In the genomic region with DNA sequence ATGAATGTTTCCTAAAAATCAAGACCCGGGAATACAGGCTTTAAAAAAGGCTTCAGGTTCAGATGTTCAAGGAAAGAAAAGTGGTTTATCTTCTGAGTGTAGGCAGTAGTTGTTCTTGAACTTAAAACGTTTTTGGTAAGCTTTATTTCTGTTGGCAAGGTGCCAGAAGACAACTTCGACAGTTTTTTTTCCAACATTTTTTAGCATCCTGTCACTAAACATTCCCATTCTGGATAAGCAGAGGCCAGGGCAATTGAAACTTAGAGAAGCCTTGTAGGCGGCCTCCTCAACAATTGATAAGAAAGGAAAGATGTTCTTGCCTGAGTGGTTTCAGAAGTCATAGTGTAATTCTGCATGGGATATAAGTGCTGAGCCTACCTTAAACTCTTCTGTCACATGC, we compare ENCODE assay signal across 23 cellular contexts.
DNase-seq lines count a peak whose midpoint lies in the region; ATAC-seq and TF ChIP-seq lines count a peak whose summit lies in the region.
"Had no signal": no experiment of that assay in that cellular context is flagged by ENCODE, and none has a peak within 500 bp of the region (broad histone marks: within the 10 kb centered on the region; RNA-seq: fewer than 3 reads in every experiment).

No MANE protein-coding gene starts in this region.

- no peak overlapping the region for H2AFZ ChIP-seq in mammary epithelial cell (ENCODE audit: low read depth, low read length)

- POLR2A ChIA-PET in MCF 10A (lab: Yijun Ruan, JAX): interaction anchor here (0.6 to 0.7 kb wide), 3 partner anchors 44 to 403 kb away, joined by 3 to 4 read pairs (median 4); no protein-coding TSS in a partner anchor

- dilution Hi-C loops in mammary epithelial cell (cut with HindIII; ENCODE audit: low sequenced_read_pairs): no loop called here

- H3K9me3 Mint-ChIP-seq in MCF 10A (ENCODE audit: unreplicated experiment): no peaks in the 10 kb centered on the region
- H3K9me3 Mint-ChIP-seq: activated CD4-positive, alpha-beta memory T cell treated with anti-CD3 and anti-CD28 coated beads, Interleukin-2, amount 10 ng/mL, durations not matched to agents 7 days and 5 days; activated naive CD4-positive, alpha-beta T cell treated with anti-CD3 and anti-CD28 coated beads for 36 hours had no signal

- DNase-seq in MCF 10A (ENCODE audit: unreplicated experiment): peak; percentile 4
- DNase-seq in mammary epithelial cell: no peak
- DNase-seq in adipocyte (ENCODE audit: low read depth): peak; percentile 26
- DNase-seq in fibroblast of the aortic adventitia (ENCODE audit: low read depth): peak; percentile 73
- DNase-seq in tibial artery: no peak
- DNase-seq in activated effector memory CD4-positive, alpha-beta T cell treated with Interleukin-2 at 50 U/mL for 16 hours: no peak
- no peak for DNase-seq in NCI-H146 (lab: John Stamatoyannopoulos, UW)
- DNase-seq: activated CD4-positive, alpha-beta memory T cell treated with anti-CD3 and anti-CD28 coated beads, Interleukin-2, amount 10 ng/mL, durations not matched to agents 7 days and 5 days; activated naive CD4-positive, alpha-beta T cell treated with anti-CD3 and anti-CD28 coated beads for 36 hours; left ventricle myocardium superior; NCI-H1930; NCI-H510A; Right ventricle myocardium superior; T-helper 1 cell; WERI-Rb-1 had no signal

- H3K4me2 ChIP-seq in mammary epithelial cell (ENCODE audit: insufficient read depth, low read depth, low read length): no peak overlapping the region
- H3K4me2 ChIP-seq: A549 had no signal

- 51% methylated on average over 4 of the region's 4 CpGs for WGBS in mammary epithelial cell (ENCODE audit: low coverage, missing lambda C conversion rate)
- WGBS in gastroesophageal sphincter (ENCODE audit: low coverage in 1 of 2), 2 donors: 37 to 38% methylated on average over 4 of the region's 4 CpGs

- no peak overlapping the region for H3K9ac ChIP-seq in mammary epithelial cell (ENCODE audit: insufficient read depth, low read length)
- H3K9ac ChIP-seq in adipocyte (ENCODE audit: low read length): no peak overlapping the region

- peaks cover 53% of the 10 kb centered on the region for H3K36me3 Mint-ChIP-seq in MCF 10A (ENCODE audit: insufficient read depth, unreplicated experiment)

- no peaks in the 10 kb centered on the region for H4K20me1 ChIP-seq in mammary epithelial cell (ENCODE audit: insufficient read depth, low read length)

- no peak overlapping the region for H3K27ac Mint-ChIP-seq in MCF 10A (ENCODE audit: low read depth, unreplicated experiment)
- H3K27ac Mint-ChIP-seq: activated CD4-positive, alpha-beta memory T cell treated with anti-CD3 and anti-CD28 coated beads, Interleukin-2, amount 10 ng/mL, durations not matched to agents 7 days and 5 days; activated naive CD4-positive, alpha-beta T cell treated with anti-CD3 and anti-CD28 coated beads for 36 hours had no signal

- no peak for TF ChIP-seq POLR2A in gastroesophageal sphincter (IDR thresholded peaks at IDR 0.05)

- CTCF ChIA-PET in MCF 10A (lab: Yijun Ruan, JAX): interaction anchor here (0.6 kb wide), 1 partner anchor 327 kb away, joined by 3 read pairs; no protein-coding TSS in a partner anchor
- CTCF ChIA-PET in mammary epithelial cell (lab: Charles Lee; ENCODE audit: low non-redundant PET): no interaction called here

- TF ChIP-seq CTCF in MCF 10A (IDR thresholded peaks at IDR 0.05; ENCODE audit: unreplicated experiment) (no peak), mammary epithelial cell (conservative IDR thresholded peaks at IDR 0.05 in 1 of 2, IDR thresholded peaks at IDR 0.05 in 1 of 2; ENCODE audit: extremely low read depth in 1 of 2, insufficient read depth in 1 of 2, low read depth in 1 of 2, low read length in 2 of 2) (no peak), fibroblast of the aortic adventitia (IDR thresholded peaks at IDR 0.05; ENCODE audit: insufficient read depth, low read length) (no peak), tibial artery (IDR thresholded peaks at IDR 0.05) (no peak), gastroesophageal sphincter (IDR thresholded peaks at IDR 0.05) (no peak)

- H3K4me3 Mint-ChIP-seq in MCF 10A (ENCODE audit: unreplicated experiment): no peak overlapping the region
- H3K4me3 Mint-ChIP-seq: activated CD4-positive, alpha-beta memory T cell treated with anti-CD3 and anti-CD28 coated beads, Interleukin-2, amount 10 ng/mL, durations not matched to agents 7 days and 5 days; activated naive CD4-positive, alpha-beta T cell treated with anti-CD3 and anti-CD28 coated beads for 36 hours had no signal

- H3K27me3 Mint-ChIP-seq in MCF 10A (ENCODE audit: insufficient read depth, unreplicated experiment): no peaks in the 10 kb centered on the region
- H3K27me3 Mint-ChIP-seq: activated CD4-positive, alpha-beta memory T cell treated with anti-CD3 and anti-CD28 coated beads, Interleukin-2, amount 10 ng/mL, durations not matched to agents 7 days and 5 days had no signal

- no peak for ATAC-seq in gastroesophageal sphincter
- ATAC-seq: A549, HCT116, left ventricle myocardium superior had no signal

- TF ChIP-seq EP300 in gastroesophageal sphincter (IDR thresholded peaks at IDR 0.05): no peak

- H3K4me3 ChIP-seq in mammary epithelial cell (replicated peaks in 1 of 3; ENCODE audit: insufficient read depth in 1 of 3, low read depth in 2 of 3, low read length in 3 of 3): no peak overlapping the region
- no peak overlapping the region for H3K4me3 ChIP-seq in adipocyte (ENCODE audit: low read length)
- no peak overlapping the region for H3K4me3 ChIP-seq in fibroblast of the aortic adventitia (ENCODE audit: low read depth, low read length)
- H3K4me3 ChIP-seq in tibial artery: no peak overlapping the region
- no peak overlapping the region for H3K4me3 ChIP-seq in gastroesophageal sphincter
- H3K4me3 ChIP-seq: A549, ascending aorta, coronary artery, suprapubic skin had no signal

- H3K79me2 ChIP-seq in mammary epithelial cell (ENCODE audit: insufficient read depth, low read length): no peaks in the 10 kb centered on the region

- BruUV-seq in MCF 10A (replicated peaks; lab: Mats Ljungman, UMichigan): no TSS peak
- BruUV-seq in mammary epithelial cell (replicated peaks; lab: Mats Ljungman, UMichigan): no TSS peak

- H3K4me1 ChIP-seq in mammary epithelial cell (ENCODE audit: insufficient read depth, low read length) (no peaks in the 10 kb centered on the region), adipocyte (ENCODE audit: control insufficient read depth, insufficient read depth, low read length) (no peaks in the 10 kb centered on the region), tibial artery (peaks cover 0 to 16% (median 5%) of the 10 kb centered on the region in 4 donors), gastroesophageal sphincter (no peaks in the 10 kb centered on the region)
- H3K4me1 ChIP-seq: A549, suprapubic skin had no signal

- no peaks in the 10 kb centered on the region for H3K9me3 ChIP-seq in mammary epithelial cell (replicated peaks; ENCODE audit: insufficient read depth, low read length)
- H3K9me3 ChIP-seq in adipocyte (ENCODE audit: control insufficient read depth, low read length): no peaks in the 10 kb centered on the region
- H3K9me3 ChIP-seq in tibial artery: no peaks in the 10 kb centered on the region
- no peaks in the 10 kb centered on the region for H3K9me3 ChIP-seq in gastroesophageal sphincter
- H3K9me3 ChIP-seq: A549, ascending aorta, suprapubic skin had no signal

- intact Hi-C loops in MCF 10A (cut with micrococcal nuclease): no loop called here
- intact Hi-C loops in mammary epithelial cell (cut with micrococcal nuclease): no loop called here
- intact Hi-C loops in tibial artery (cut with DNase I; ENCODE audit: low total_unique reads): no loop called here

- H3K36me3 ChIP-seq in mammary epithelial cell (ENCODE audit: insufficient read depth, low read length) (peaks cover 26% of the 10 kb centered on the region), adipocyte (ENCODE audit: control insufficient read depth, insufficient read depth, low read length, severe bottlenecking) (no peaks in the 10 kb centered on the region), tibial artery (peaks cover 0 to 24% (median 7%) of the 10 kb centered on the region in 3 donors), gastroesophageal sphincter (peaks cover 0 to 43% of the 10 kb centered on the region in 2 donors)

- in situ Hi-C loops in mammary epithelial cell (cut with MboI; ENCODE audit: low sequenced_read_pairs in 2 of 2): no loop called here

- no peaks in the 10 kb centered on the region for H3K4me1 Mint-ChIP-seq in MCF 10A (ENCODE audit: insufficient read depth, unreplicated experiment)
- H3K4me1 Mint-ChIP-seq: activated CD4-positive, alpha-beta memory T cell treated with anti-CD3 and anti-CD28 coated beads, Interleukin-2, amount 10 ng/mL, durations not matched to agents 7 days and 5 days had no signal

- no peaks in the 10 kb centered on the region for H3K27me3 ChIP-seq in mammary epithelial cell (ENCODE audit: insufficient read depth, low read length)
- no peaks in the 10 kb centered on the region for H3K27me3 ChIP-seq in adipocyte (replicated peaks; ENCODE audit: control insufficient read depth, insufficient read depth, low read length)
- H3K27me3 ChIP-seq in tibial artery: no peaks in the 10 kb centered on the region
- H3K27me3 ChIP-seq in gastroesophageal sphincter: no peaks in the 10 kb centered on the region
- H3K27me3 ChIP-seq: ascending aorta, suprapubic skin had no signal

- H3K27ac ChIP-seq in mammary epithelial cell (ENCODE audit: insufficient read depth, low read depth, low read length) (no peak overlapping the region), tibial artery (peak overlapping the region; percentile 22), gastroesophageal sphincter (no peak overlapping the region)
- H3K27ac ChIP-seq: A549, ascending aorta, C4-2B, coronary artery, HL-60, suprapubic skin, WERI-Rb-1 had no signal

Comparison
In these comparisons a context has a peak if more than half of its experiments do, and no peak if none do; other contexts are left out.
1. DNase-seq: peak in MCF 10A (single experiment), adipocyte (single experiment) and fibroblast of the aortic adventitia (single experiment); none in mammary epithelial cell (single experiment), tibial artery (0 of 2), activated effector memory CD4-positive, alpha-beta T cell treated with Interleukin-2 at 50 U/mL for 16 hours (single experiment) and NCI-H146 (single experiment).
2. H3K27ac ChIP-seq: peak in tibial artery (2 of 2); none in mammary epithelial cell (single experiment) and gastroesophageal sphincter (0 of 4).